ENCODE assay signal across 8 cellular contexts in genomic region chr17:74671031-74671771, GRCh38. TPM values are rescaled to one million over a fixed set of nuclear protein-coding genes. Genes with fewer than 3 reads are reported as not detected.
A peak's percentile ranks its signal among the peaks of the same experiment; 100 is the strongest.
DNase-seq lines count a peak whose midpoint lies in the region; ATAC-seq and TF ChIP-seq lines count a peak whose summit lies in the region.

No MANE protein-coding gene starts in this region.

- H3K27me3 Mint-ChIP-seq in endothelial cell (ENCODE audit: unreplicated experiment) (peaks cover 4% of the 10 kb centered on the region), mesothelial cell of epicardium (ENCODE audit: low read depth) (peaks cover 85% of the 10 kb centered on the region)

- peak; percentile 80 for DNase-seq in AG20443 (ENCODE audit: low spot score)
- peak; percentile 6 for DNase-seq in LHCN-M2 (ENCODE audit: low read depth)
- DNase-seq in activated CD8-positive, alpha-beta memory T cell treated with anti-CD3 and anti-CD28 coated beads, Interleukin-2, amount 50 U/mL, for 24 hours (ENCODE audit: extremely low read depth) = peak; percentile 36
- peak; percentile 94 for DNase-seq in endothelial cell (ENCODE audit: low spot score)
- DNase-seq in mesothelial cell of epicardium (ENCODE audit: low spot score in 2 of 2, unreplicated experiment in 2 of 2) = peak; percentile 87 to 93
- DNase-seq in stimulated activated CD8-positive, alpha-beta memory T cell treated with anti-CD3 and anti-CD28 coated beads, Interleukin-4, amount 100 ng/mL, for 1 hour (ENCODE audit: low read depth in 2 of 2, low spot score in 1 of 2) = peak; percentile 29 to 48

- H3K4me1 Mint-ChIP-seq in endothelial cell (ENCODE audit: unreplicated experiment) (peaks cover 4% of the 10 kb centered on the region), mesothelial cell of epicardium (no peaks in the 10 kb centered on the region)

- H3K4me3 Mint-ChIP-seq in endothelial cell (ENCODE audit: unreplicated experiment) = no peak overlapping the region
- no peak overlapping the region for H3K4me3 Mint-ChIP-seq in mesothelial cell of epicardium

- H3K36me3 Mint-ChIP-seq in endothelial cell (ENCODE audit: low read depth, unreplicated experiment) (no peaks in the 10 kb centered on the region), mesothelial cell of epicardium (no peaks in the 10 kb centered on the region)

- no peak for TF ChIP-seq CTCF in endothelial cell (IDR thresholded peaks at IDR 0.05; ENCODE audit: unreplicated experiment)
- no peak for TF ChIP-seq CTCF in mesothelial cell of epicardium (IDR thresholded peaks at IDR 0.05; ENCODE audit: unreplicated experiment)

- ATAC-seq in HG03378 (IDR thresholded peaks at IDR 0.05; ENCODE audit: unreplicated experiment) (no peak), GM21717 (IDR thresholded peaks at IDR 0.05; ENCODE audit: unreplicated experiment) (no peak)

- H3K9me3 Mint-ChIP-seq in endothelial cell (ENCODE audit: unreplicated experiment) (no peaks in the 10 kb centered on the region), mesothelial cell of epicardium (no peaks in the 10 kb centered on the region)

- no peak overlapping the region for H3K27ac Mint-ChIP-seq in endothelial cell (ENCODE audit: unreplicated experiment)
- H3K27ac Mint-ChIP-seq in mesothelial cell of epicardium = no peak overlapping the region

RNA-seq across cellular contexts. Expression of gene CD300LF, which starts 41.5 kb away (rescaled TPM):
- not detected in 2 replicates for total RNA-seq in LHCN-M2 (2014; rRNA removed)
- polyA plus RNA-seq in LHCN-M2 (2012) = not detected
- not detected for total RNA-seq in endothelial cell (ENCODE audit: unreplicated experiment)
- total RNA-seq in mesothelial cell of epicardium = not detected in 3 replicates

RNA-seq across cellular contexts. Expression of gene CD300E, which starts 47.7 kb away (rescaled TPM):
- total RNA-seq in LHCN-M2 (2014; rRNA removed) (not detected in 2 replicates), endothelial cell (ENCODE audit: unreplicated experiment) (not detected), mesothelial cell of epicardium (not detected in 3 replicates)
- polyA plus RNA-seq in LHCN-M2 (2012) = not detected

Comparison
In these comparisons a context has a peak if more than half of its experiments do, and no peak if none do; other contexts are left out.
1. DNase-seq: peak in every context shown above with its lines; median percentile 94 in endothelial cell; 90 in mesothelial cell of epicardium; 80 in AG20443; 38 in stimulated activated CD8-positive, alpha-beta memory T cell treated with anti-CD3 and anti-CD28 coated beads, Interleukin-4, amount 100 ng/mL, for 1 hour; 36 in activated CD8-positive, alpha-beta memory T cell treated with anti-CD3 and anti-CD28 coated beads, Interleukin-2, amount 50 U/mL, for 24 hours; 6 in LHCN-M2.